Comparison of ENCODE assay signal across 18 cellular contexts in the genomic region with DNA sequence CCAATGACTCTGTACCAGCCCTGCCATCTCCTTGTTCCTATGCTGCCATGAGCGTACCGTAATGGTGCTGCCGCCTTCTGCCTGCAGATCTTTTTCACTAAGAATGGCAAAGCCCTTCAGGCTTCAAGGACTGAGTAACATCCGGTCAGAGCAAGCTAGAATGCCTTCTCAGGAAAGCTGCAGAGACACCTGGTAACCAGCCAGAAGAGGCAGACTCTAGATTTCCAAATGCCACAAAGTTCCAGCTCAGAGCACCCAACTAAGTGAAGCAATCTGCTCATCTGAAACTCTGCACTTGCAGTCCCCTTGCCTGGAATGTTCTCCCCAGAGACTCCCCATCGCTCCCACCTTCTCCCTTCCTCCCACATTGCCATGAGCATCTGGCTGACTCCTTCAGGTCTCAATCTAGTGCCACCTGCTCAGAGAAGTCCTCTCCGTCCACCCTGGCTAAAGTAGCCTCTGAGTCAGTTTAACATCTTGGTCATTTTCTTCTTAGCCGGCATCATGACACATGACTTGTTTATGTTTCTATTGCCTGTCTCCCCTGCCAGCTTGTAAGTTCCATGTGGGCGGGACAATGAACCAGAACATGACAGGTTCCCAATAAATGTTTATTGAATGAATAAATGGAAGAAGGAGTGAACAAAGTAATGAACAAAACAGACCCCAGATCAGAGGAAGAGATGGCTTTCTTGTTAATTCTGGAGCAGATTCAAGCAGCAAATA. TPM values are rescaled to one million over a fixed set of nuclear protein-coding genes. Genes with fewer than 3 reads are reported as not detected.
A peak's percentile ranks its signal among the peaks of the same experiment; 100 is the strongest.
DNase-seq lines count a peak whose midpoint lies in the region; ATAC-seq, FAIRE-seq and TF ChIP-seq lines count a peak whose summit lies in the region.
"Had no signal": no experiment of that assay in that cellular context is flagged by ENCODE, and none has a peak within 500 bp of the region (broad histone marks: within the 10 kb centered on the region; RNA-seq: fewer than 3 reads in every experiment).

No MANE protein-coding gene starts in this region.

- H3K36me3 Mint-ChIP-seq in GM23338 (ENCODE audit: low read depth): no peaks in the 10 kb centered on the region; the same call in 2 of the 3 replicates

- DNase-seq in AG08396 (ENCODE audit: low spot score) (peak; percentile 48), GM23338 (ENCODE audit: low spot score) (no peak), RWPE2 (ENCODE audit: low spot score) (no peak), fibroblast of villous mesenchyme (ENCODE audit: low read depth) (peak; percentile 25), putamen (ENCODE audit: low spot score) (no peak), hepatocyte (ENCODE audit: low spot score) (no peak), pancreas (no peak)
- DNase-seq: activated CD4-positive, alpha-beta T cell treated with anti-CD3 and anti-CD28 coated beads for 1 hour; brain microvascular endothelial cell; GF-D8; Kasumi-1; NCI-H2081 treated with DMSO at 0.1 percent for 48 hours; stimulated activated CD4-positive, alpha-beta T cell treated with anti-CD3 and anti-CD28 coated beads, Interleukin-4, amount 100 ng/mL, for 4 hours had no signal

- WGBS in hepatocyte (ENCODE audit: low lambda C conversion rate, missing lambda C conversion rate): 88% methylated on average over 8 of the region's 8 CpGs
- WGBS in pancreas, 2 donors: 68 to 84% methylated on average over 8 of the region's 8 CpGs

- H3K79me2 ChIP-seq in GM23338 (replicated peaks; ENCODE audit: insufficient read depth): no peaks in the 10 kb centered on the region
- no peaks in the 10 kb centered on the region for H3K79me2 ChIP-seq in hepatocyte

- peaks cover 10% of the 10 kb centered on the region for H3K27me3 Mint-ChIP-seq in GM23338 (ENCODE audit: insufficient read depth, low read depth, poor library complexity)
- H3K27me3 Mint-ChIP-seq: stimulated activated naive CD8-positive, alpha-beta T cell treated with anti-CD3 and anti-CD28 coated beads, Interleukin-15, Interleukin-2, amounts not matched to agents 100 ng/mL and 50 ng/mL, for 24 hours had no signal

- no peaks in the 10 kb centered on the region for H3F3A ChIP-seq in GM23338 (replicated peaks; ENCODE audit: low read depth)

- no peak for TF ChIP-seq CTCF in GM23338 (conservative IDR thresholded peaks at IDR 0.05; ENCODE audit: low read depth in 2 of 2)
- no peak for TF ChIP-seq CTCF in RWPE2 (IDR thresholded peaks at IDR 0.05; ENCODE audit: poor library complexity, severe bottlenecking)
- no peak for TF ChIP-seq CTCF in fibroblast of villous mesenchyme (IDR thresholded peaks at IDR 0.05; ENCODE audit: insufficient read depth, low read depth, low read length)
- no peak for TF ChIP-seq CTCF in hepatocyte (IDR thresholded peaks at IDR 0.05; ENCODE audit: poor library complexity)
- no peak for TF ChIP-seq CTCF in pancreas (IDR thresholded peaks at IDR 0.05)

- H3K27ac Mint-ChIP-seq in GM23338: no peak overlapping the region

- H3K27ac ChIP-seq in GM23338 (ENCODE audit: low read depth) (no peak overlapping the region), RWPE2 (ENCODE audit: poor library complexity, severe bottlenecking) (no peak overlapping the region), hepatocyte (no peak overlapping the region), pancreas (no peak overlapping the region)
- H3K27ac ChIP-seq: brain microvascular endothelial cell, C4-2B, right atrium auricular region had no signal

- no peak for ATAC-seq in GM23338
- ATAC-seq in RWPE2 (ENCODE audit: low read depth): peak; percentile 50
- no peak for ATAC-seq in GM18498 (IDR thresholded peaks at IDR 0.05; ENCODE audit: unreplicated experiment)
- no peak for ATAC-seq in pancreas

- H3K36me3 ChIP-seq in GM23338 (ENCODE audit: insufficient read depth) (no peaks in the 10 kb centered on the region), RWPE2 (ENCODE audit: low read depth) (no peaks in the 10 kb centered on the region), hepatocyte (replicated peaks; ENCODE audit: insufficient read depth, low read depth) (no peaks in the 10 kb centered on the region), pancreas (no peaks in the 10 kb centered on the region)
- H3K36me3 ChIP-seq: brain microvascular endothelial cell, right atrium auricular region had no signal

- no peak overlapping the region for H3K4me3 ChIP-seq in GM23338
- no peak overlapping the region for H3K4me3 ChIP-seq in RWPE2 (ENCODE audit: severe bottlenecking)
- no peak overlapping the region for H3K4me3 ChIP-seq in fibroblast of villous mesenchyme (ENCODE audit: low read depth, low read length)
- H3K4me3 ChIP-seq in hepatocyte: no peak overlapping the region
- no peak overlapping the region for H3K4me3 ChIP-seq in pancreas
- H3K4me3 ChIP-seq: right atrium auricular region had no signal

- H2AFZ ChIP-seq in GM23338: 0 out of 2 replicates have a peak overlapping the region, but pooled peaks have one; percentile 38
- H2AFZ ChIP-seq in hepatocyte: no peak overlapping the region

- H3K9me2 ChIP-seq in GM23338 (ENCODE audit: insufficient read depth) (no peaks in the 10 kb centered on the region), hepatocyte (replicated peaks; ENCODE audit: insufficient read depth) (no peaks in the 10 kb centered on the region)

- H3K9me3 Mint-ChIP-seq in GM23338: no peaks in the 10 kb centered on the region; the same call in 2 of the 3 replicates
- H3K9me3 Mint-ChIP-seq: stimulated activated naive CD8-positive, alpha-beta T cell treated with anti-CD3 and anti-CD28 coated beads, Interleukin-15, Interleukin-2, amounts not matched to agents 100 ng/mL and 50 ng/mL, for 24 hours had no signal

- no peak for FAIRE-seq in pancreas (lab: Jason Lieb, UNC)

- H3K4me1 Mint-ChIP-seq in GM23338: peaks cover 37% of the 10 kb centered on the region

- no peak overlapping the region for H3K4me2 ChIP-seq in GM23338
- no peak overlapping the region for H3K4me2 ChIP-seq in hepatocyte

- no peaks in the 10 kb centered on the region for H3K27me3 ChIP-seq in GM23338 (ENCODE audit: insufficient read depth)
- H3K27me3 ChIP-seq in RWPE2 (ENCODE audit: insufficient read depth, poor library complexity, severe bottlenecking): no peaks in the 10 kb centered on the region
- H3K27me3 ChIP-seq in hepatocyte: no peaks in the 10 kb centered on the region
- no peaks in the 10 kb centered on the region for H3K27me3 ChIP-seq in pancreas
- H3K27me3 ChIP-seq: brain microvascular endothelial cell, right atrium auricular region had no signal

- H4K20me1 ChIP-seq in GM23338 (replicated peaks; ENCODE audit: insufficient read depth) (no peaks in the 10 kb centered on the region), hepatocyte (ENCODE audit: insufficient read depth, poor library complexity, severe bottlenecking) (no peaks in the 10 kb centered on the region)

- no peak overlapping the region for H3K4me3 Mint-ChIP-seq in GM23338

- intact Hi-C loops in pancreas (cut with DNase I): loop anchor here in 1 of 3 donors (10.0 kb wide), 1 partner anchor 127 kb away; a partner anchor contains a TSS

- H3K9me3 ChIP-seq in RWPE2 (ENCODE audit: severe bottlenecking) (no peaks in the 10 kb centered on the region), hepatocyte (ENCODE audit: low read depth) (no peaks in the 10 kb centered on the region), pancreas (no peaks in the 10 kb centered on the region)
- H3K9me3 ChIP-seq: right atrium auricular region had no signal

- H3K4me1 ChIP-seq in GM23338 (ENCODE audit: insufficient read depth): peaks cover 38% of the 10 kb centered on the region
- no peaks in the 10 kb centered on the region for H3K4me1 ChIP-seq in RWPE2 (ENCODE audit: insufficient read depth, poor library complexity, severe bottlenecking)
- H3K4me1 ChIP-seq in hepatocyte (ENCODE audit: insufficient read depth): no peaks in the 10 kb centered on the region
- no peaks in the 10 kb centered on the region for H3K4me1 ChIP-seq in pancreas

TF ChIP-seq in GM23338, 12 proteins besides CTCF, POLR2A, EP300 and RAD21 (continues in another document):
- TF ChIP-seq NANOG (IDR thresholded peaks at IDR 0.05; ENCODE audit: borderline replicate concordance) (no peak), JUNB (IDR thresholded peaks at IDR 0.05; ENCODE audit: unreplicated experiment) (no peak), CREB1 (CRISPR knock-in tag; IDR thresholded peaks at IDR 0.05; ENCODE audit: low read depth) (no peak), ZNF331 (CRISPR knock-in tag; IDR thresholded peaks at IDR 0.05; ENCODE audit: low read depth) (no peak), STAT1 (IDR thresholded peaks at IDR 0.05; ENCODE audit: unreplicated experiment) (no peak), ZNF114 (CRISPR knock-in tag; IDR thresholded peaks at IDR 0.05) (no peak), POLR2AphosphoS5 (IDR thresholded peaks at IDR 0.05; ENCODE audit: low read depth) (no peak), EZH2 (IDR thresholded peaks at IDR 0.05; ENCODE audit: low read depth, unreplicated experiment) (no peak), EZH2phosphoT487 (IDR thresholded peaks at IDR 0.05; ENCODE audit: unreplicated experiment) (no peak)

RNA-seq across cellular contexts. Expression of a gene that starts 6.9 kb away (rescaled TPM):
- 0.45 TPM in 1 of 2 replicates, not detected in the other for total RNA-seq in GM23338 (2014; rRNA removed; shearing (Covaris generic))
- polyA plus RNA-seq in GM23338 (2016; fragmentation: Nextera tagmentation; extraction: Ambion mirVana) (0.32 TPM in 1 of 2 replicates, not detected in the other), hepatocyte (not detected in 2 replicates), pancreas (not detected)
- total RNA-seq in fibroblast of villous mesenchyme (not detected in 2 replicates), hepatocyte (not detected in 2 replicates), pancreas (not detected)
- total RNA-seq: mononuclear cell, right atrium auricular region had no signal

RNA-seq across cellular contexts. Expression of a gene that starts 44.0 kb away (rescaled TPM):
- 15.2 and 19.1 TPM in 2 replicates for total RNA-seq in GM23338 (2014; rRNA removed; shearing (Covaris generic))
- 7.9 and 12.4 TPM in 2 replicates for polyA plus RNA-seq in GM23338 (2016; fragmentation: Nextera tagmentation; extraction: Ambion mirVana)
- total RNA-seq in fibroblast of villous mesenchyme: 1.9 and 2.6 TPM in 2 replicates
- 9.2 and 12.6 TPM in 2 replicates for total RNA-seq in hepatocyte
- polyA plus RNA-seq in hepatocyte: 6.3 and 8.8 TPM in 2 replicates
- total RNA-seq in pancreas: 1 to 10 TPM; 2.6 to 7.8 (median 3.9) TPM
- polyA plus RNA-seq in pancreas: 10 to 100 TPM in 1 of 2 donors, 1 to 10 TPM in 1; 7.0 to 11.6 TPM

Comparison
In these comparisons a context has a peak if more than half of its experiments do, and no peak if none do; other contexts are left out.
1. DNase-seq: peak in AG08396 (single experiment) and fibroblast of villous mesenchyme (single experiment); none in GM23338 (single experiment), RWPE2 (single experiment), putamen (single experiment), hepatocyte (single experiment) and pancreas (0 of 6).